ENCODE assay signal across 1 cellular context in the genomic region with DNA sequence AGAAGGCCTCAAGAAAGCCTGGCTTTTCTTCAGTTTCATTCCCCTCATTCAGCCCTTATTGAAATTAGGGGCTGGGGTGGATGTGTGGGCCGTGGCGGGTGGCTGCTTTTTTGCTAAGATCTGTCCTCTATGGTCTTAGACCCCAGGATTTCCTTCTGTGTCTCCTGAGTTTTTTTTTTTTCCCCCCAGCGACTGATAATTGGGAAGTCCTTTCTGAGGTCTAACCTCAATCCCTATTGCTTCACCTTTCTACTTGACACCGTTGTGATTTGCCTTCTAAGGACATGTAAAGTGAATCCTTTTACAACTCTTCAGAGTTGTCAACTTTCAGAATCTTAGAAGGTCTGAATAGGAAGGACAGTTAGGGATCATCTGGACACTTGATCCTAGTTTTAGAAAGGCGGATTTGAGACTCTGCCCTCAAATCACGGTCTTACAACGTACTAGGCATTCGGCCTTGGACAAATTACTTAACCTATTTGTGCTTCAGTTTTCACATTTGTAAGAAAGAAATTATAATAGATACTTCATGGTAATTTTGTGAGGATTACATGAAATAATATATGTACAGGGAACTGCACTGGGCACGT.
TF ChIP-seq lines count a peak whose summit lies in the region.

No MANE protein-coding gene starts in this region.

TF ChIP-seq in K562, 482 proteins besides CTCF, POLR2A, EP300 and RAD21 (continues in another document):
- peak; percentile 78 for TF ChIP-seq CHD1 (IDR thresholded peaks at IDR 0.05; ENCODE audit: low read length)
- TF ChIP-seq, protein P1, sequence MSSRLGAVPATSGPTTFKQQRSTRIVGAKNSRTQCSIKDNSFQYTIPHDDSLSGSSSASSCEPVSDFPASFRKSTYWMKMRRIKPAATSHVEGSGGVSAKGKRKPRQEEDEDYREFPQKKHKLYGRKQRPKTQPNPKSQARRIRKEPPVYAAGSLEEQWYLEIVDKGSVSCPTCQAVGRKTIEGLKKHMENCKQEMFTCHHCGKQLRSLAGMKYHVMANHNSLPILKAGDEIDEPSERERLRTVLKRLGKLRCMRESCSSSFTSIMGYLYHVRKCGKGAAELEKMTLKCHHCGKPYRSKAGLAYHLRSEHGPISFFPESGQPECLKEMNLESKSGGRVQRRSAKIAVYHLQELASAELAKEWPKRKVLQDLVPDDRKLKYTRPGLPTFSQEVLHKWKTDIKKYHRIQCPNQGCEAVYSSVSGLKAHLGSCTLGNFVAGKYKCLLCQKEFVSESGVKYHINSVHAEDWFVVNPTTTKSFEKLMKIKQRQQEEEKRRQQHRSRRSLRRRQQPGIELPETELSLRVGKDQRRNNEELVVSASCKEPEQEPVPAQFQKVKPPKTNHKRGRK (tag; IDR thresholded peaks at IDR 0.05), result no peak
- TF ChIP-seq HDAC1 (IDR thresholded peaks at IDR 0.05), result peak in 1 of 2 experiments; percentile 93; a peak in 2 of 4 replicates
- TF ChIP-seq, protein P2, sequence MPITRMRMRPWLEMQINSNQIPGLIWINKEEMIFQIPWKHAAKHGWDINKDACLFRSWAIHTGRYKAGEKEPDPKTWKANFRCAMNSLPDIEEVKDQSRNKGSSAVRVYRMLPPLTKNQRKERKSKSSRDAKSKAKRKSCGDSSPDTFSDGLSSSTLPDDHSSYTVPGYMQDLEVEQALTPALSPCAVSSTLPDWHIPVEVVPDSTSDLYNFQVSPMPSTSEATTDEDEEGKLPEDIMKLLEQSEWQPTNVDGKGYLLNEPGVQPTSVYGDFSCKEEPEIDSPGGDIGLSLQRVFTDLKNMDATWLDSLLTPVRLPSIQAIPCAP (CRISPR knock-in tag; IDR thresholded peaks at IDR 0.05; ENCODE audit: borderline replicate concordance), result 0 out of 2 replicates have a peak, but pooled peaks have one; percentile 46
- peak; percentile 39 for TF ChIP-seq ZFX (CRISPR knock-in tag; IDR thresholded peaks at IDR 0.05)
- TF ChIP-seq KLF1 (tag; IDR thresholded peaks at IDR 0.05), result no peak
- peak; percentile 31; the same call in 1 of the 2 replicates for TF ChIP-seq L3MBTL2 (IDR thresholded peaks at IDR 0.05)
- TF ChIP-seq ETV5 (CRISPR knock-in tag; IDR thresholded peaks at IDR 0.05; ENCODE audit: low read depth), result no peak
- no peak for TF ChIP-seq POLR2AphosphoS2 (IDR thresholded peaks at IDR 0.05; ENCODE audit: low read length)
- no peak for TF ChIP-seq ID3 (CRISPR knock-in tag; IDR thresholded peaks at IDR 0.05)
- no peak for TF ChIP-seq ID3 (tag; IDR thresholded peaks at IDR 0.05)
- no peak for TF ChIP-seq CAMTA2 (CRISPR knock-in tag; conservative IDR thresholded peaks at IDR 0.05)
- 0 out of 2 replicates have a peak, but pooled peaks have one; percentile 5 for TF ChIP-seq DPF2 (IDR thresholded peaks at IDR 0.05)
- TF ChIP-seq ATF6 (CRISPR knock-in tag; IDR thresholded peaks at IDR 0.05), result no peak
- 0 out of 2 replicates have a peak, but pooled peaks have one; percentile 14 for TF ChIP-seq HSF4 (CRISPR knock-in tag; IDR thresholded peaks at IDR 0.05; ENCODE audit: borderline replicate concordance)
- TF ChIP-seq SIX5 (IDR thresholded peaks at IDR 0.05; ENCODE audit: borderline replicate concordance in 1 of 2, insufficient read depth in 1 of 2, low read depth in 1 of 2, low read length in 2 of 2), result no peak
- no peak for TF ChIP-seq ZNF217 (CRISPR knock-in tag; IDR thresholded peaks at IDR 0.05)
- no peak for TF ChIP-seq GABPB2 (CRISPR knock-in tag; conservative IDR thresholded peaks at IDR 0.05)
- TF ChIP-seq, protein P3, sequence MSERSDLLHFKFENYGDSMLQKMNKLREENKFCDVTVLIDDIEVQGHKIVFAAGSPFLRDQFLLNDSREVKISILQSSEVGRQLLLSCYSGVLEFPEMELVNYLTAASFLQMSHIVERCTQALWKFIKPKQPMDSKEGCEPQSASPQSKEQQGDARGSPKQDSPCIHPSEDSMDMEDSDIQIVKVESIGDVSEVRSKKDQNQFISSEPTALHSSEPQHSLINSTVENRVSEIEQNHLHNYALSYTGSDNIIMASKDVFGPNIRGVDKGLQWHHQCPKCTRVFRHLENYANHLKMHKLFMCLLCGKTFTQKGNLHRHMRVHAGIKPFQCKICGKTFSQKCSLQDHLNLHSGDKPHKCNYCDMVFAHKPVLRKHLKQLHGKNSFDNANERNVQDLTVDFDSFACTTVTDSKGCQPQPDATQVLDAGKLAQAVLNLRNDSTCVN (CRISPR knock-in tag; IDR thresholded peaks at IDR 0.05), result no peak
- TF ChIP-seq SAFB2 (IDR thresholded peaks at IDR 0.05; ENCODE audit: borderline replicate concordance, low read depth, low read length, severe bottlenecking), result no peak
- peak; percentile 91; the same call in 1 of the 2 replicates for TF ChIP-seq HDGF (IDR thresholded peaks at IDR 0.05)
- TF ChIP-seq EP400 (IDR thresholded peaks at IDR 0.05), result no peak; the same call in 1 of the 2 replicates
- TF ChIP-seq MIER1 (IDR thresholded peaks at IDR 0.05; ENCODE audit: low read depth), result peak; percentile 71; the same call in 1 of the 2 replicates
- no peak for TF ChIP-seq NFATC3 (IDR thresholded peaks at IDR 0.05)
- TF ChIP-seq ZBTB49 (CRISPR knock-in tag; IDR thresholded peaks at IDR 0.05; ENCODE audit: borderline replicate concordance), result no peak
- TF ChIP-seq MBD2 (IDR thresholded peaks at IDR 0.05; ENCODE audit: borderline replicate concordance, low read depth), result no peak
- peak; percentile 2; the same call in 1 of the 2 replicates for TF ChIP-seq ZNF766 (CRISPR knock-in tag; conservative IDR thresholded peaks at IDR 0.05)
- TF ChIP-seq KDM1A (IDR thresholded peaks at IDR 0.05), result peak; percentile 96 to 97
- TF ChIP-seq SRF (CRISPR knock-in tag; IDR thresholded peaks at IDR 0.05), result peak in 1 of 2 experiments; percentile 84; a peak in 2 of 4 replicates
- no peak for TF ChIP-seq ZC3H4 (CRISPR knock-in tag; IDR thresholded peaks at IDR 0.05; ENCODE audit: borderline replicate concordance)
- no peak for TF ChIP-seq CBFA2T3 (IDR thresholded peaks at IDR 0.05)
- no peak for TF ChIP-seq ILK (tag; IDR thresholded peaks at IDR 0.05; ENCODE audit: borderline replicate concordance, low read depth)
- TF ChIP-seq ZNF655 (CRISPR knock-in tag; IDR thresholded peaks at IDR 0.05), result no peak
- no peak; the same call in 1 of the 2 replicates for TF ChIP-seq ZNF263 (CRISPR knock-in tag; IDR thresholded peaks at IDR 0.05; ENCODE audit: borderline replicate concordance)
- TF ChIP-seq NCOA1 (IDR thresholded peaks at IDR 0.05; ENCODE audit: low read depth), result no peak
- TF ChIP-seq SNRNP70 (optimal IDR thresholded peaks at IDR 0.05; ENCODE audit: low read depth, low read length), result no peak
- no peak for TF ChIP-seq FOXA1 (IDR thresholded peaks at IDR 0.05; ENCODE audit: borderline replicate concordance)
- 0 out of 2 replicates have a peak, but pooled peaks have one; percentile 21 for TF ChIP-seq MTF1 (CRISPR knock-in tag; IDR thresholded peaks at IDR 0.05; ENCODE audit: borderline replicate concordance)
- TF ChIP-seq PBX2 (CRISPR knock-in tag; IDR thresholded peaks at IDR 0.05; ENCODE audit: low read depth), result no peak
- TF ChIP-seq PBX2 (tag; conservative IDR thresholded peaks at IDR 0.05; ENCODE audit: low read depth), result no peak
- TF ChIP-seq ADNP (tag; IDR thresholded peaks at IDR 0.05), result peak; percentile 100
- no peak for TF ChIP-seq CBFA2T2 (conservative IDR thresholded peaks at IDR 0.05)
- TF ChIP-seq, protein P4, sequence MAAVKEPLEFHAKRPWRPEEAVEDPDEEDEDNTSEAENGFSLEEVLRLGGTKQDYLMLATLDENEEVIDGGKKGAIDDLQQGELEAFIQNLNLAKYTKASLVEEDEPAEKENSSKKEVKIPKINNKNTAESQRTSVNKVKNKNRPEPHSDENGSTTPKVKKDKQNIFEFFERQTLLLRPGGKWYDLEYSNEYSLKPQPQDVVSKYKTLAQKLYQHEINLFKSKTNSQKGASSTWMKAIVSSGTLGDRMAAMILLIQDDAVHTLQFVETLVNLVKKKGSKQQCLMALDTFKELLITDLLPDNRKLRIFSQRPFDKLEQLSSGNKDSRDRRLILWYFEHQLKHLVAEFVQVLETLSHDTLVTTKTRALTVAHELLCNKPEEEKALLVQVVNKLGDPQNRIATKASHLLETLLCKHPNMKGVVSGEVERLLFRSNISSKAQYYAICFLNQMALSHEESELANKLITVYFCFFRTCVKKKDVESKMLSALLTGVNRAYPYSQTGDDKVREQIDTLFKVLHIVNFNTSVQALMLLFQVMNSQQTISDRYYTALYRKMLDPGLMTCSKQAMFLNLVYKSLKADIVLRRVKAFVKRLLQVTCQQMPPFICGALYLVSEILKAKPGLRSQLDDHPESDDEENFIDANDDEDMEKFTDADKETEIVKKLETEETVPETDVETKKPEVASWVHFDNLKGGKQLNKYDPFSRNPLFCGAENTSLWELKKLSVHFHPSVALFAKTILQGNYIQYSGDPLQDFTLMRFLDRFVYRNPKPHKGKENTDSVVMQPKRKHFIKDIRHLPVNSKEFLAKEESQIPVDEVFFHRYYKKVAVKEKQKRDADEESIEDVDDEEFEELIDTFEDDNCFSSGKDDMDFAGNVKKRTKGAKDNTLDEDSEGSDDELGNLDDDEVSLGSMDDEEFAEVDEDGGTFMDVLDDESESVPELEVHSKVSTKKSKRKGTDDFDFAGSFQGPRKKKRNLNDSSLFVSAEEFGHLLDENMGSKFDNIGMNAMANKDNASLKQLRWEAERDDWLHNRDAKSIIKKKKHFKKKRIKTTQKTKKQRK (IDR thresholded peaks at IDR 0.05; ENCODE audit: borderline replicate concordance, low read depth, low read length), result no peak
- TF ChIP-seq, protein P5, sequence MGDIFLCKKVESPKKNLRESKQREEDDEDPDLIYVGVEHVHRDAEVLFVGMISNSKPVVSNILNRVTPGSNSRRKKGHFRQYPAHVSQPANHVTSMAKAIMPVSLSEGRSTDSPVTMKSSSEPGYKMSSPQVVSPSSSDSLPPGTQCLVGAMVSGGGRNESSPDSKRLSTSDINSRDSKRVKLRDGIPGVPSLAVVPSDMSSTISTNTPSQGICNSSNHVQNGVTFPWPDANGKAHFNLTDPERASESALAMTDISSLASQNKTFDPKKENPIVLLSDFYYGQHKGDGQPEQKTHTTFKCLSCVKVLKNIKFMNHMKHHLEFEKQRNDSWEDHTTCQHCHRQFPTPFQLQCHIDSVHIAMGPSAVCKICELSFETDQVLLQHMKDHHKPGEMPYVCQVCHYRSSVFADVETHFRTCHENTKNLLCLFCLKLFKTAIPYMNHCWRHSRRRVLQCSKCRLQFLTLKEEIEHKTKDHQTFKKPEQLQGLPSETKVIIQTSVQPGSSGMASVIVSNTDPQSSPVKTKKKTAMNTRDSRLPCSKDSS (IDR thresholded peaks at IDR 0.05; ENCODE audit: low read depth, partially characterized antibody), result peak; percentile 2
- no peak for TF ChIP-seq STAT5B (CRISPR knock-in tag; IDR thresholded peaks at IDR 0.05)
